ENCODE assay signal across 8 cellular contexts in genomic region chr3:179323197-179323901, GRCh38. TPM values are rescaled to one million over a fixed set of nuclear protein-coding genes. Genes with fewer than 3 reads are reported as not detected.
A peak's percentile ranks its signal among the peaks of the same experiment; 100 is the strongest.
DNase-seq lines count a peak whose midpoint lies in the region; TF ChIP-seq lines count a peak whose summit lies in the region.

No MANE protein-coding gene starts in this region.

- peak overlapping the region; percentile 84 for H3K4me3 Mint-ChIP-seq in progenitor cell of endocrine pancreas (ENCODE audit: low read depth)

- H2AFZ ChIP-seq in Loucy (ENCODE audit: low read length): peak overlapping the region; percentile 43

- H3K4me2 ChIP-seq in Loucy (ENCODE audit: low read depth, low read length, poor library complexity, severe bottlenecking): peak overlapping the region; percentile 91

- peaks cover 49% of the 10 kb centered on the region for H4K20me1 ChIP-seq in Loucy (ENCODE audit: insufficient read depth, low read length, poor library complexity, severe bottlenecking)

- WGBS in adrenal gland, 4 donors: 0 to 1% (median 1%) methylated on average over 16 to 76 of the region's 76 CpGs

- H3K9me3 ChIP-seq in HAP-1: no peaks in the 10 kb centered on the region
- no peaks in the 10 kb centered on the region for H3K9me3 ChIP-seq in Loucy (ENCODE audit: insufficient read depth, low read depth, low read length)
- no peaks in the 10 kb centered on the region for H3K9me3 ChIP-seq in adrenal gland (replicated peaks in 1 of 3)
- H3K9me3 ChIP-seq in left ventricle myocardium inferior (replicated peaks): no peaks in the 10 kb centered on the region
- H3K9me3 ChIP-seq in uterus: no peaks in the 10 kb centered on the region

- H3K9ac ChIP-seq in Loucy (ENCODE audit: low read depth, low read length, poor library complexity, severe bottlenecking): peak overlapping the region; percentile 87

- peaks cover 19% of the 10 kb centered on the region for H3K4me1 ChIP-seq in HAP-1
- peaks cover 46% of the 10 kb centered on the region for H3K4me1 ChIP-seq in Loucy (ENCODE audit: insufficient read depth, low read length, poor library complexity, severe bottlenecking)
- H3K4me1 ChIP-seq in adrenal gland (replicated peaks in 1 of 2): peaks cover 14 to 31% of the 10 kb centered on the region in 2 donors
- peaks cover 58% of the 10 kb centered on the region for H3K4me1 ChIP-seq in left ventricle myocardium inferior
- no peaks in the 10 kb centered on the region for H3K4me1 ChIP-seq in uterus

- H3K36me3 ChIP-seq in HAP-1 (replicated peaks) (peaks cover 27% of the 10 kb centered on the region), Loucy (ENCODE audit: insufficient read depth, low read length) (peaks cover 6% of the 10 kb centered on the region; the same call in 1 of the 2 replicates), adrenal gland (replicated peaks in 1 of 2) (peaks cover 0 to 19% of the 10 kb centered on the region in 2 donors), left ventricle myocardium inferior (peaks cover 26% of the 10 kb centered on the region), uterus (no peaks in the 10 kb centered on the region)

- H3K4me3 ChIP-seq in GM08714 (ENCODE audit: low read length): peak overlapping the region; percentile 78
- H3K4me3 ChIP-seq in HAP-1: peak overlapping the region; percentile 87
- peak overlapping the region; percentile 86 for H3K4me3 ChIP-seq in Loucy (ENCODE audit: low read length, poor library complexity, severe bottlenecking)
- peak overlapping the region; percentile 62 to 96 (median 73) for H3K4me3 ChIP-seq in adrenal gland
- peak overlapping the region; percentile 85 for H3K4me3 ChIP-seq in left ventricle myocardium inferior
- peak overlapping the region; percentile 71 to 94 for H3K4me3 ChIP-seq in uterus

- intact Hi-C loops in adrenal gland (cut with DNase I) (loop anchor here in 1 of 2 donors (5.0 kb wide), 2 partner anchors 176 to 306 kb away; partner anchors contain the start of gene PIK3CA), left ventricle myocardium inferior (cut with micrococcal nuclease) (loop anchor here (2.0 kb wide), 1 partner anchor 177 kb away; no protein-coding TSS in a partner anchor), uterus (cut with DNase I; ENCODE audit: low total_unique reads) (no loop called here)

- H3F3A ChIP-seq in Loucy (ENCODE audit: low read depth): 0 out of 2 replicates have a peak, but pooled peaks cover 3% of the 10 kb centered on the region

- no peak for TF ChIP-seq CTCF in Loucy (conservative IDR thresholded peaks at IDR 0.05; ENCODE audit: low read length)
- TF ChIP-seq CTCF in adrenal gland (IDR thresholded peaks at IDR 0.05): no peak
- TF ChIP-seq CTCF in left ventricle myocardium inferior (IDR thresholded peaks at IDR 0.05; ENCODE audit: borderline replicate concordance): no peak
- TF ChIP-seq CTCF in progenitor cell of endocrine pancreas (IDR thresholded peaks at IDR 0.05; ENCODE audit: unreplicated experiment): no peak
- peak in 1 of 4 experiments; percentile 10 for TF ChIP-seq CTCF in uterus (IDR thresholded peaks at IDR 0.05)

- no peaks in the 10 kb centered on the region for H3K27me3 ChIP-seq in HAP-1 (ENCODE audit: low read depth)
- H3K27me3 ChIP-seq in Loucy (ENCODE audit: insufficient read depth, low read length, poor library complexity, severe bottlenecking): no peaks in the 10 kb centered on the region
- H3K27me3 ChIP-seq in adrenal gland: no peaks in the 10 kb centered on the region
- no peaks in the 10 kb centered on the region for H3K27me3 ChIP-seq in left ventricle myocardium inferior (ENCODE audit: low read depth)
- H3K27me3 ChIP-seq in uterus: no peaks in the 10 kb centered on the region

- peaks cover 7% of the 10 kb centered on the region for H3K36me3 Mint-ChIP-seq in progenitor cell of endocrine pancreas (ENCODE audit: insufficient read depth)

- peaks cover 15% of the 10 kb centered on the region for H3K4me1 Mint-ChIP-seq in progenitor cell of endocrine pancreas (ENCODE audit: low read depth)

- peak overlapping the region; percentile 94 for H3K27ac Mint-ChIP-seq in progenitor cell of endocrine pancreas

- H3K27ac ChIP-seq in adrenal gland (peak overlapping the region; percentile 79 to 99 (median 95)), left ventricle myocardium inferior (replicated peaks) (peak overlapping the region; percentile 95), uterus (peak overlapping the region; percentile 92 to 97)

- DNase-seq in HAP-1 (ENCODE audit: low spot score in 2 of 2): peak; percentile 46 to 73
- peak; percentile 26 to 67 (median 48) for DNase-seq in T-helper 1 cell
- peak; percentile 72 to 83 (median 75) for DNase-seq in adrenal gland
- DNase-seq in left ventricle myocardium inferior: peak; percentile 82
- peak; percentile 35 for DNase-seq in progenitor cell of endocrine pancreas (ENCODE audit: low spot score, unreplicated experiment)
- DNase-seq in uterus: peak; percentile 75 to 78

- TF ChIP-seq POLR2A in adrenal gland (IDR thresholded peaks at IDR 0.05) (no peak), uterus (IDR thresholded peaks at IDR 0.05) (no peak)

- in situ Hi-C loops in HAP-1 (cut with MboI; ENCODE audit: low sequenced_read_pairs): loop anchor here (10.0 to 25.0 kb wide), 3 partner anchors 186 to 886 kb away; partner anchors contain the start of genes ACTL6A and PIK3CA

- H3K79me2 ChIP-seq in Loucy (ENCODE audit: insufficient read depth, low read length): peaks cover 54% of the 10 kb centered on the region

- no peaks in the 10 kb centered on the region for H3K9me3 Mint-ChIP-seq in progenitor cell of endocrine pancreas (ENCODE audit: low read depth)

- peaks cover 9% of the 10 kb centered on the region for H3K27me3 Mint-ChIP-seq in progenitor cell of endocrine pancreas

- no peaks in the 10 kb centered on the region for H3K9me2 ChIP-seq in Loucy (replicated peaks; ENCODE audit: low read depth, low read length)

RNA-seq across cellular contexts. Expression of gene ZNF639, which starts 0.5 kb away (rescaled TPM):
- 10 to 100 TPM; 25.9 to 53.4 (median 39.4) TPM for total RNA-seq in adrenal gland
- polyA plus RNA-seq in adrenal gland: 10 to 100 TPM; 14.8 to 52.5 (median 19.0) TPM
- total RNA-seq in left ventricle myocardium inferior: 28.8 TPM
- 43.1 and 43.2 TPM in 2 replicates for total RNA-seq in progenitor cell of endocrine pancreas
- 10 to 100 TPM; 53.0 to 92.6 (median 65.6) TPM for total RNA-seq in uterus

RNA-seq across cellular contexts. Expression of gene MFN1, which starts 24.2 kb away (rescaled TPM):
- total RNA-seq in adrenal gland (10 to 100 TPM; 20.1 to 60.9 (median 41.7) TPM), left ventricle myocardium inferior (74.2 TPM), progenitor cell of endocrine pancreas (61.1 and 64.8 TPM in 2 replicates), uterus (10 to 100 TPM in 3 of 4 donors, 1 to 10 TPM in 1; 10.0 to 88.6 (median 63.3) TPM)
- polyA plus RNA-seq in adrenal gland: 10 to 100 TPM; 12.4 to 48.7 (median 15.7) TPM

Comparison
In these comparisons a context has a peak if more than half of its experiments do, and no peak if none do; other contexts are left out.
1. Peak in every context shown above with its lines: DNase-seq, H3K4me3 ChIP-seq and H3K27ac ChIP-seq.